In the genomic region with DNA sequence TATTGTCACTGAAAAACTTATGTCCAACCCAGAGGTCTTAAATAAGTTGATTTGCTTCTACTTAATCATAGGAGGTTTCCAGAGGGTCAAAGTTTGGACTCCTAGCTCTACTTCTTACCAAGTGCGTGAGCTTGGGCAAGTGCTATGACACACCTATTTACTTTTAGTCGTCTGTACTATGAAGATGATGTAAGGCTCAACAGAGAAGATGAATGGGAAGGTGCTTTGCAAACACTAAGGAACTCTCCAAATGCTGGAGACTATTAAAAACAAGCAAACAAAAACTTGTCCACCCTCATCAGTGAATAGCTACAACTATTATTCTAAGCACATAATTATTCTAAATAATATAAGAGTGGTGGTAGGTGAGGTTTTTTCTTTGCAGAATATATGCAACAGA, we compare ENCODE assay signal across 26 cellular contexts.
DNase-seq lines count a peak whose midpoint lies in the region; ATAC-seq and TF ChIP-seq lines count a peak whose summit lies in the region.
"Had no signal": no experiment of that assay in that cellular context is flagged by ENCODE, and none has a peak within 500 bp of the region (broad histone marks: within the 10 kb centered on the region; RNA-seq: fewer than 3 reads in every experiment).

No MANE protein-coding gene starts in this region.

- no peaks in the 10 kb centered on the region; the same call in 1 of the 2 replicates for H3K36me3 ChIP-seq in ACC112 (ENCODE audit: insufficient read depth, low read length)
- H3K36me3 ChIP-seq in HEK293 (ENCODE audit: control insufficient read depth in 2 of 2, insufficient read depth in 1 of 2, low read length in 2 of 2): no peaks in the 10 kb centered on the region
- H3K36me3 ChIP-seq: BLaER1 treated with 17β-estradiol and CSF1 and Interleukin-3, amounts not matched to agents 10 nM and 100 nM; heart right ventricle; spleen; suprapubic skin had no signal

- no peaks in the 10 kb centered on the region for H3K79me2 ChIP-seq in ACC112 (ENCODE audit: control insufficient read depth, insufficient read depth, low read length, unreplicated experiment)

- DNase-seq in RWPE1 (ENCODE audit: low spot score): peak; percentile 23
- peak; percentile 21 to 23 for DNase-seq in foreskin keratinocyte
- no peak for DNase-seq in Kasumi-1 (lab: John Stamatoyannopoulos, UW)
- no peak for DNase-seq in islet precursor cell
- no peak for DNase-seq in NCI-H774 (lab: John Stamatoyannopoulos, UW)
- DNase-seq: activated B cell treated with CpG ODN at 0.5 μM for 24 hours; aorta; H9; heart right ventricle; midbrain; MM.1S; NCI-H1417 treated with DMSO at 0.1 percent for 48 hours; NCI-H2081 treated with DMSO at 0.1 percent for 48 hours; NCI-H446 treated with DMSO at 0.1 percent for 48 hours; NK-92 treated with Interleukin-12 subunit alpha and Interleukin-12 subunit beta, amount 100 ng/mL, for 24 hours; spleen; stimulated activated CD4-positive, alpha-beta T cell treated with anti-CD3 and anti-CD28 coated beads, Interleukin-2, amount 100 ng/mL, for 48 hours; T-helper 9 cell had no signal

- no peak overlapping the region for H2AFZ ChIP-seq in ACC112 (ENCODE audit: low read length, unreplicated experiment)

- H3K27ac ChIP-seq in ACC112 (ENCODE audit: low read depth, low read length) (peak overlapping the region; percentile 97), HEK293 (ENCODE audit: extremely low read depth, low read depth, low read length) (no peak overlapping the region), RWPE1 (no peak overlapping the region), foreskin keratinocyte (no peak overlapping the region)
- H3K27ac ChIP-seq: BLaER1 treated with 17β-estradiol and CSF1 and Interleukin-3, amounts not matched to agents 10 nM and 100 nM; heart right ventricle; spleen; suprapubic skin had no signal

- peak; percentile 26 for ATAC-seq in foreskin keratinocyte
- ATAC-seq: activated naive CD4-positive, alpha-beta T cell treated with anti-CD3 and anti-CD28 coated beads, Interleukin-2, amount 50 U/mL, for 72 hours; activated T-helper 17 cell treated with anti-CD3 and anti-CD28 coated beads, Interleukin-2, amount 50 U/mL, for 72 hours; heart right ventricle; natural killer cell treated with Interleukin-12 subunit alpha and Interleukin-12 subunit beta and Interleukin-15 and Interleukin-18, amount 100 ng/mL, for 72 hours; stimulated activated effector memory CD8-positive, alpha-beta T cell treated with anti-CD3 and anti-CD28 coated beads, Interleukin-12 subunit alpha, Interleukin-12 subunit beta, amount 100 ng/mL, for 72 hours had no signal

- POLR2A ChIA-PET in HEK293 (lab: Yijun Ruan, JAX): no interaction called here
- POLR2A ChIA-PET in RWPE1 (lab: Yijun Ruan, JAX; ENCODE audit: low non-redundant PET): no interaction called here

- H3K4me1 ChIP-seq in ACC112 (ENCODE audit: control insufficient read depth, insufficient read depth, low read length, unreplicated experiment) (peaks cover 54% of the 10 kb centered on the region), HEK293 (ENCODE audit: control insufficient read depth, insufficient read depth, low read length) (no peaks in the 10 kb centered on the region), foreskin keratinocyte (no peaks in the 10 kb centered on the region)
- H3K4me1 ChIP-seq: spleen had no signal

- no peaks in the 10 kb centered on the region for H3K9me3 ChIP-seq in HEK293 (ENCODE audit: control insufficient read depth, insufficient read depth, low read depth, low read length)
- H3K9me3 ChIP-seq: suprapubic skin had no signal

- H3K4me3 ChIP-seq in ACC112 (ENCODE audit: low read depth, low read length): no peak overlapping the region
- H3K4me3 ChIP-seq in HEK293 (ENCODE audit: low read depth, low read length): no peak overlapping the region
- H3K4me3 ChIP-seq: BLaER1 treated with 17β-estradiol and CSF1 and Interleukin-3, amounts not matched to agents 10 nM and 100 nM; heart right ventricle; spleen; suprapubic skin had no signal

- no peak for TF ChIP-seq CTCF in HEK293 (tag by site-specific recombination; IDR thresholded peaks at IDR 0.05)
- TF ChIP-seq CTCF in RWPE1 (conservative IDR thresholded peaks at IDR 0.05; ENCODE audit: low read depth): no peak
- TF ChIP-seq CTCF in foreskin keratinocyte (conservative IDR thresholded peaks at IDR 0.05): no peak

- CTCF ChIA-PET in HEK293 (lab: Yijun Ruan, JAX): interaction anchor here (0.9 kb wide), 1 partner anchor 20 kb away, joined by 3 read pairs; no protein-coding TSS in a partner anchor
- CTCF ChIA-PET in RWPE1 (lab: Yijun Ruan, JAX): no interaction called here

- no peaks in the 10 kb centered on the region for H3K27me3 ChIP-seq in ACC112 (ENCODE audit: insufficient read depth, low read length)
- H3K27me3 ChIP-seq in foreskin keratinocyte: no peaks in the 10 kb centered on the region
- H3K27me3 ChIP-seq: BLaER1 treated with 17β-estradiol and CSF1 and Interleukin-3, amounts not matched to agents 10 nM and 100 nM; heart right ventricle; spleen; suprapubic skin had no signal

TF ChIP-seq in HEK293, 187 proteins besides CTCF, POLR2A, EP300 and RAD21:
- TF ChIP-seq ZNF585B (tag by site-specific recombination; IDR thresholded peaks at IDR 0.05) (no peak), ZNF23 (tag by site-specific recombination; IDR thresholded peaks at IDR 0.05; ENCODE audit: borderline replicate concordance) (no peak), ZSCAN16 (tag by site-specific recombination; IDR thresholded peaks at IDR 0.05) (peak; percentile 71), ZNF529 (tag by site-specific recombination; IDR thresholded peaks at IDR 0.05; ENCODE audit: insufficient replicate concordance) (no peak), ZNF394 (tag by site-specific recombination; IDR thresholded peaks at IDR 0.05; ENCODE audit: borderline replicate concordance) (no peak), ZNF223 (tag by site-specific recombination; IDR thresholded peaks at IDR 0.05) (no peak)
- TF ChIP-seq, protein P1, sequence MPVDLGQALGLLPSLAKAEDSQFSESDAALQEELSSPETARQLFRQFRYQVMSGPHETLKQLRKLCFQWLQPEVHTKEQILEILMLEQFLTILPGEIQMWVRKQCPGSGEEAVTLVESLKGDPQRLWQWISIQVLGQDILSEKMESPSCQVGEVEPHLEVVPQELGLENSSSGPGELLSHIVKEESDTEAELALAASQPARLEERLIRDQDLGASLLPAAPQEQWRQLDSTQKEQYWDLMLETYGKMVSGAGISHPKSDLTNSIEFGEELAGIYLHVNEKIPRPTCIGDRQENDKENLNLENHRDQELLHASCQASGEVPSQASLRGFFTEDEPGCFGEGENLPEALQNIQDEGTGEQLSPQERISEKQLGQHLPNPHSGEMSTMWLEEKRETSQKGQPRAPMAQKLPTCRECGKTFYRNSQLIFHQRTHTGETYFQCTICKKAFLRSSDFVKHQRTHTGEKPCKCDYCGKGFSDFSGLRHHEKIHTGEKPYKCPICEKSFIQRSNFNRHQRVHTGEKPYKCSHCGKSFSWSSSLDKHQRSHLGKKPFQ (tag by site-specific recombination; IDR thresholded peaks at IDR 0.05): no peak
- TF ChIP-seq, protein P2, sequence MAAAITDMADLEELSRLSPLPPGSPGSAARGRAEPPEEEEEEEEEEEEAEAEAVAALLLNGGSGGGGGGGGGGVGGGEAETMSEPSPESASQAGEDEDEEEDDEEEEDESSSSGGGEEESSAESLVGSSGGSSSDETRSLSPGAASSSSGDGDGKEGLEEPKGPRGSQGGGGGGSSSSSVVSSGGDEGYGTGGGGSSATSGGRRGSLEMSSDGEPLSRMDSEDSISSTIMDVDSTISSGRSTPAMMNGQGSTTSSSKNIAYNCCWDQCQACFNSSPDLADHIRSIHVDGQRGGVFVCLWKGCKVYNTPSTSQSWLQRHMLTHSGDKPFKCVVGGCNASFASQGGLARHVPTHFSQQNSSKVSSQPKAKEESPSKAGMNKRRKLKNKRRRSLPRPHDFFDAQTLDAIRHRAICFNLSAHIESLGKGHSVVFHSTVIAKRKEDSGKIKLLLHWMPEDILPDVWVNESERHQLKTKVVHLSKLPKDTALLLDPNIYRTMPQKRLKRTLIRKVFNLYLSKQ (tag by site-specific recombination; IDR thresholded peaks at IDR 0.05; ENCODE audit: borderline replicate concordance): no peak

Comparison
In these comparisons a context has a peak if more than half of its experiments do, and no peak if none do; other contexts are left out.
1. DNase-seq: peak in RWPE1 (single experiment) and foreskin keratinocyte (2 of 2); none in Kasumi-1 (0 of 2), islet precursor cell (single experiment) and NCI-H774 (single experiment).